34 cellular contexts compared by ENCODE assay signal in the genomic region with DNA sequence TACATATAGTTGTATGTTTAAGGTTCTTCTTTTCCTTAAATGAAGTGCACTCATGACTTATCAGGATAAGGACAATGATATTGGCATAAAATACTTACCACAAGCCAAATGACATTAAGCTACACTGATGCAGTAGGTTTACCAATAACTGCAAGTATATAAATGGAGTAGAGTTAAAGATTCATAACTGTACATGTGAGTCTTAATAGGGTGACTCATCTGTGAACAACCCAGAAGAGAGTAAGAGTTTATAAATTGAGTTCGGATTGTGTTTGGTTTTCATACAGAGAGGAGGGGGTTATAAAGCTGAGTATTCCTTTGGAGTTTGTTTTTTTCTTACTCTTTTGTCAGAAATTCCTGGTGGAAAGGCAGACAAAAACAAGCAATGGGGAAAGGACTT.
"Had no signal": no experiment of that assay in that cellular context is flagged by ENCODE, and none has a peak within 500 bp of the region (broad histone marks: within the 10 kb centered on the region; RNA-seq: fewer than 3 reads in every experiment).

No MANE protein-coding gene starts in this region.

- H3K36me3 ChIP-seq: heart right ventricle, left ventricle myocardium inferior, neutrophil, ovary, thoracic aorta, uterus had no signal

- H3K9me3 ChIP-seq: heart right ventricle, left ventricle myocardium inferior, neutrophil, ovary, thoracic aorta, uterus had no signal

- H3K27me3 Mint-ChIP-seq: activated CD4-positive, alpha-beta memory T cell treated with anti-CD3 and anti-CD28 coated beads, Interleukin-2, amount 10 ng/mL, durations not matched to agents 7 days and 5 days; activated CD4-positive, alpha-beta T cell treated with anti-CD3 and anti-CD28 coated beads, Interleukin-2, amount 10 ng/mL, durations not matched to agents 7 days and 5 days; activated naive CD4-positive, alpha-beta T cell treated with anti-CD3 and anti-CD28 coated beads, Interleukin-2, amount 50 U/mL, for 24 hours; activated naive CD8-positive, alpha-beta T cell treated with anti-CD3 and anti-CD28 coated beads, Interleukin-2, amount 50 U/mL, for 24 hours; activated T-cell treated with anti-CD3 and anti-CD28 coated beads, Interleukin-2, amount 50 U/mL, for 24 hours; brain; progenitor cell of endocrine pancreas; stimulated activated naive CD8-positive, alpha-beta T cell treated with anti-CD3 and anti-CD28 coated beads, Interleukin-15, Interleukin-2, amounts not matched to agents 100 ng/mL and 50 ng/mL, for 24 hours; T-helper 17 cell; type B pancreatic cell had no signal

- H3K4me3 Mint-ChIP-seq: activated CD4-positive, alpha-beta memory T cell treated with anti-CD3 and anti-CD28 coated beads, Interleukin-2, amount 10 ng/mL, durations not matched to agents 7 days and 5 days; activated CD4-positive, alpha-beta T cell treated with anti-CD3 and anti-CD28 coated beads, Interleukin-2, amount 10 ng/mL, durations not matched to agents 7 days and 5 days; activated naive CD4-positive, alpha-beta T cell treated with anti-CD3 and anti-CD28 coated beads, Interleukin-2, amount 50 U/mL, for 24 hours; activated naive CD8-positive, alpha-beta T cell treated with anti-CD3 and anti-CD28 coated beads, Interleukin-2, amount 50 U/mL, for 24 hours; activated T-cell treated with anti-CD3 and anti-CD28 coated beads, Interleukin-2, amount 50 U/mL, for 24 hours; brain; nephron progenitor cell; stimulated activated effector memory CD8-positive, alpha-beta T cell treated with anti-CD3 and anti-CD28 coated beads, Interleukin-12 subunit alpha, Interleukin-12 subunit beta, amount 100 ng/mL, for 72 hours; stimulated activated naive CD8-positive, alpha-beta T cell treated with anti-CD3 and anti-CD28 coated beads, Interleukin-15, Interleukin-2, amounts not matched to agents 100 ng/mL and 50 ng/mL, for 24 hours; T-helper 17 cell; type B pancreatic cell had no signal

- H3K27ac Mint-ChIP-seq: activated CD4-positive, alpha-beta memory T cell treated with anti-CD3 and anti-CD28 coated beads, Interleukin-2, amount 10 ng/mL, durations not matched to agents 7 days and 5 days; activated CD4-positive, alpha-beta T cell treated with anti-CD3 and anti-CD28 coated beads, Interleukin-2, amount 10 ng/mL, durations not matched to agents 7 days and 5 days; activated naive CD4-positive, alpha-beta T cell treated with anti-CD3 and anti-CD28 coated beads, Interleukin-2, amount 50 U/mL, for 24 hours; activated naive CD8-positive, alpha-beta T cell treated with anti-CD3 and anti-CD28 coated beads, Interleukin-2, amount 50 U/mL, for 24 hours; activated T-cell treated with anti-CD3 and anti-CD28 coated beads, Interleukin-2, amount 50 U/mL, for 24 hours; brain; nephron progenitor cell; progenitor cell of endocrine pancreas; stimulated activated effector memory CD8-positive, alpha-beta T cell treated with anti-CD3 and anti-CD28 coated beads, Interleukin-12 subunit alpha, Interleukin-12 subunit beta, amount 100 ng/mL, for 72 hours; stimulated activated naive CD8-positive, alpha-beta T cell treated with anti-CD3 and anti-CD28 coated beads, Interleukin-15, Interleukin-2, amounts not matched to agents 100 ng/mL and 50 ng/mL, for 24 hours; T-helper 17 cell; type B pancreatic cell had no signal

- H3K27me3 ChIP-seq: dorsolateral prefrontal cortex, heart right ventricle, neutrophil, ovary, uterus had no signal

- H3K9me3 Mint-ChIP-seq: activated CD4-positive, alpha-beta memory T cell treated with anti-CD3 and anti-CD28 coated beads, Interleukin-2, amount 10 ng/mL, durations not matched to agents 7 days and 5 days; activated CD4-positive, alpha-beta T cell treated with anti-CD3 and anti-CD28 coated beads, Interleukin-2, amount 10 ng/mL, durations not matched to agents 7 days and 5 days; activated naive CD8-positive, alpha-beta T cell treated with anti-CD3 and anti-CD28 coated beads, Interleukin-2, amount 50 U/mL, for 24 hours; brain; nephron progenitor cell; type B pancreatic cell had no signal

- DNase-seq: activated CD4-positive, alpha-beta memory T cell treated with anti-CD3 and anti-CD28 coated beads, Interleukin-2, amount 10 ng/mL, durations not matched to agents 7 days and 5 days; activated CD4-positive, alpha-beta T cell treated with anti-CD3 and anti-CD28 coated beads, Interleukin-2, amount 10 ng/mL, durations not matched to agents 7 days and 5 days; activated CD4-positive, CD25-positive, alpha-beta regulatory T cell treated with anti-CD3 and anti-CD28 coated beads, Interleukin-2, amount 50 U/mL, for 72 hours; activated CD8-positive, alpha-beta memory T cell treated with anti-CD3 and anti-CD28 coated beads, Interleukin-2, amount 50 U/mL, for 48 hours; activated gamma-delta T cell treated with Interleukin-2 at 50 U/mL for 16 hours; activated naive CD8-positive, alpha-beta T cell treated with anti-CD3 and anti-CD28 coated beads, Interleukin-2, amount 50 U/mL, for 24 hours; activated T-cell treated with anti-CD3 and anti-CD28 coated beads, Interleukin-2, amount 50 U/mL, for 24 hours; amygdala; dorsolateral prefrontal cortex; effector memory CD4-positive, alpha-beta T cell; heart right ventricle; left ventricle myocardium inferior; nephron progenitor cell; ovary; retina; stimulated activated CD4-positive, alpha-beta T cell treated with anti-CD3 and anti-CD28 coated beads, Interleukin-4, amount 100 ng/mL, for 24 hours; T-helper 17 cell; T1000; uterus had no signal

- H3K4me1 ChIP-seq: heart right ventricle, left ventricle myocardium inferior, uterus had no signal

- FAIRE-seq: endothelial cell of umbilical vein, islet of Langerhans had no signal

- ATAC-seq: activated naive CD8-positive, alpha-beta T cell treated with anti-CD3 and anti-CD28 coated beads, Interleukin-2, amount 50 U/mL, for 24 hours; esophagus mucosa; heart right ventricle; sciatic nerve; stimulated activated effector memory CD8-positive, alpha-beta T cell treated with anti-CD3 and anti-CD28 coated beads, Interleukin-12 subunit alpha, Interleukin-12 subunit beta, amount 100 ng/mL, for 72 hours; T-helper 17 cell had no signal

- H3K27ac ChIP-seq: coronary artery, dorsolateral prefrontal cortex, heart right ventricle, left ventricle myocardium inferior, neutrophil, ovary, skin epidermis, thoracic aorta, uterus had no signal

- H3K36me3 Mint-ChIP-seq: activated naive CD4-positive, alpha-beta T cell treated with anti-CD3 and anti-CD28 coated beads, Interleukin-2, amount 50 U/mL, for 24 hours; brain; stimulated activated effector memory CD8-positive, alpha-beta T cell treated with anti-CD3 and anti-CD28 coated beads, Interleukin-12 subunit alpha, Interleukin-12 subunit beta, amount 100 ng/mL, for 72 hours; type B pancreatic cell had no signal

- H3K4me1 Mint-ChIP-seq: activated CD4-positive, alpha-beta memory T cell treated with anti-CD3 and anti-CD28 coated beads, Interleukin-2, amount 10 ng/mL, durations not matched to agents 7 days and 5 days; activated CD4-positive, alpha-beta T cell treated with anti-CD3 and anti-CD28 coated beads, Interleukin-2, amount 10 ng/mL, durations not matched to agents 7 days and 5 days; activated naive CD4-positive, alpha-beta T cell treated with anti-CD3 and anti-CD28 coated beads, Interleukin-2, amount 50 U/mL, for 24 hours; activated naive CD8-positive, alpha-beta T cell treated with anti-CD3 and anti-CD28 coated beads, Interleukin-2, amount 50 U/mL, for 24 hours; brain; nephron progenitor cell; stimulated activated effector memory CD8-positive, alpha-beta T cell treated with anti-CD3 and anti-CD28 coated beads, Interleukin-12 subunit alpha, Interleukin-12 subunit beta, amount 100 ng/mL, for 72 hours; T-helper 17 cell had no signal

- H3K4me3 ChIP-seq: coronary artery, dorsolateral prefrontal cortex, heart right ventricle, left ventricle myocardium inferior, lung, ovary, skin epidermis, thoracic aorta, uterus had no signal
